ENCODE assay signal across 11 cellular contexts in genomic region chr17:1967092-1967662, GRCh38. TPM values are rescaled to one million over a fixed set of nuclear protein-coding genes. Genes with fewer than 3 reads are reported as not detected.
DNase-seq lines count a peak whose midpoint lies in the region; ATAC-seq, FAIRE-seq and TF ChIP-seq lines count a peak whose summit lies in the region.
"Had no signal": no experiment of that assay in that cellular context is flagged by ENCODE, and none has a peak within 500 bp of the region (broad histone marks: within the 10 kb centered on the region; RNA-seq: fewer than 3 reads in every experiment).

No MANE protein-coding gene starts in this region.

- in situ Hi-C loops in K562 (cut with MboI) = no loop called here

- TF ChIP-seq POLR2A in K562 (conservative IDR thresholded peaks at IDR 0.05) (no peak), gastroesophageal sphincter (IDR thresholded peaks at IDR 0.05) (no peak)

- H3K4me1 ChIP-seq in K562 (replicated peaks in 1 of 2; ENCODE audit: control insufficient read depth in 2 of 2, insufficient read depth in 2 of 2, low read length in 2 of 2) (peaks cover 0 to 4% of the 10 kb centered on the region in 2 experiments; a peak in 1 of 5 replicates), gastroesophageal sphincter (peaks cover 0 to under 1% (median 0%) of the 10 kb centered on the region in 3 donors)
- H3K4me1 ChIP-seq in effector memory CD4-positive, alpha-beta T cell (ENCODE audit: control insufficient read depth, insufficient read depth, low read length, poor library complexity, severe bottlenecking) = no peaks in the 10 kb centered on the region

- POLR2A ChIA-PET in K562 (lab: Yijun Ruan, JAX) = interaction anchor here (0.6 kb wide), 1 partner anchor 80 kb away, joined by 3 read pairs; no protein-coding TSS in a partner anchor

- WGBS in K562 (ENCODE audit: insufficient coverage, low coverage, missing lambda C conversion rate) = 4% methylated on average over 7 of the region's 13 CpGs
- 73 to 78% methylated on average over 3 to 11 of the region's 13 CpGs for WGBS in gastroesophageal sphincter (ENCODE audit: low coverage in 1 of 2), 2 donors

- H3K9me3 ChIP-seq in K562 (replicated peaks; ENCODE audit: control insufficient read depth, insufficient read depth, low read depth, low read length) (no peaks in the 10 kb centered on the region), gastroesophageal sphincter (peaks cover 0 to 5% (median 0%) of the 10 kb centered on the region in 3 donors)
- no peaks in the 10 kb centered on the region for H3K9me3 ChIP-seq in effector memory CD4-positive, alpha-beta T cell (ENCODE audit: control insufficient read depth, low read length)
- H3K9me3 ChIP-seq: left ventricle myocardium inferior had no signal

- TF ChIP-seq EP300 in K562 (IDR thresholded peaks at IDR 0.05; ENCODE audit: low read length) (no peak), gastroesophageal sphincter (IDR thresholded peaks at IDR 0.05) (no peak)

- H3K9me1 ChIP-seq in K562 (ENCODE audit: control insufficient read depth, insufficient read depth, low read length) = no peaks in the 10 kb centered on the region

- H3K4me3 ChIP-seq in K562 = no peak overlapping the region
- H3K4me3 ChIP-seq in gastroesophageal sphincter = no peak overlapping the region
- no peak overlapping the region for H3K4me3 ChIP-seq in effector memory CD4-positive, alpha-beta T cell (ENCODE audit: insufficient read depth, low read depth, low read length, poor library complexity, severe bottlenecking)
- H3K4me3 ChIP-seq: left ventricle myocardium inferior had no signal

- no peak for TF ChIP-seq CTCF in K562 (IDR thresholded peaks at IDR 0.05 in 2 of 3, conservative IDR thresholded peaks at IDR 0.05 in 1 of 3; ENCODE audit: insufficient read depth in 2 of 3, low read depth in 1 of 3, low read length in 3 of 3)
- TF ChIP-seq CTCF in gastroesophageal sphincter (IDR thresholded peaks at IDR 0.05) = no peak

- H3K9ac ChIP-seq in K562 (ENCODE audit: insufficient read depth in 1 of 2, low read depth in 2 of 2, low read length in 2 of 2) = no peak overlapping the region

- no peak for TF ChIP-seq RAD21 in K562 (CRISPR knock-in tag; conservative IDR thresholded peaks at IDR 0.05 in 1 of 2, IDR thresholded peaks at IDR 0.05 in 1 of 2)

- DNase-seq in NCI-H748 (lab: John Stamatoyannopoulos, UW; ENCODE audit: unreplicated experiment) = peak; percentile 39
- DNase-seq in NCI-H748 treated with DMSO at 0.1 percent for 48 hours (lab: John Stamatoyannopoulos, UW) = no peak
- peak; percentile 54 for DNase-seq in NCI-H1105 treated with DMSO at 0.1 percent for 48 hours (lab: John Stamatoyannopoulos, UW)
- no peak for DNase-seq in K562 (ENCODE audit: extremely low read depth in 1 of 4, low spot score in 3 of 4)
- DNase-seq in stimulated activated CD8-positive, alpha-beta memory T cell treated with anti-CD3 and anti-CD28 coated beads, Interleukin-2, amount 100 ng/mL, for 48 hours (ENCODE audit: low read depth in 2 of 2) = peak; percentile 21 to 23
- no peak for DNase-seq in COR-L47 (lab: John Stamatoyannopoulos, UW)
- no peak for DNase-seq in effector memory CD4-positive, alpha-beta T cell
- DNase-seq: left ventricle myocardium inferior, Right ventricle myocardium superior had no signal

- H2AFZ ChIP-seq in K562 (ENCODE audit: low read depth, low read length) = no peak overlapping the region

- H3K79me2 ChIP-seq in K562 (ENCODE audit: control insufficient read depth, insufficient read depth, low read length) = no peaks in the 10 kb centered on the region

- BruUV-seq in K562 (replicated peaks; lab: Mats Ljungman, UMichigan) = no TSS peak

- CTCF ChIA-PET in K562 (lab: Yijun Ruan, JAX; ENCODE audit: low intra/inter-chr PET ratio) = no interaction called here

- no peak overlapping the region for H3K27ac ChIP-seq in K562 (ENCODE audit: extremely low read depth, low read depth, low read length)
- no peak overlapping the region for H3K27ac ChIP-seq in gastroesophageal sphincter
- no peak overlapping the region for H3K27ac ChIP-seq in effector memory CD4-positive, alpha-beta T cell (ENCODE audit: insufficient read depth, low read length, poor library complexity, severe bottlenecking)
- H3K27ac ChIP-seq: left ventricle myocardium inferior had no signal

- no peak for FAIRE-seq in K562 (lab: Jason Lieb, UNC)
- FAIRE-seq: frontal cortex had no signal

- H3K36me3 ChIP-seq in K562 (ENCODE audit: control insufficient read depth, insufficient read depth, low read length) = no peaks in the 10 kb centered on the region
- no peaks in the 10 kb centered on the region for H3K36me3 ChIP-seq in gastroesophageal sphincter
- H3K36me3 ChIP-seq in effector memory CD4-positive, alpha-beta T cell (ENCODE audit: control insufficient read depth, insufficient read depth, low read length) = no peaks in the 10 kb centered on the region
- H3K36me3 ChIP-seq: left ventricle myocardium inferior had no signal

- peaks cover 19 to 44% of the 10 kb centered on the region in 2 experiments; a peak in 4 of 5 replicates for H3K27me3 ChIP-seq in K562 (ENCODE audit: control insufficient read depth in 2 of 2, insufficient read depth in 2 of 2, low read length in 2 of 2)
- peaks cover 41% of the 10 kb centered on the region for H3K27me3 ChIP-seq in gastroesophageal sphincter
- H3K27me3 ChIP-seq in effector memory CD4-positive, alpha-beta T cell (replicated peaks; ENCODE audit: control insufficient read depth, insufficient read depth, low read length, poor library complexity, severe bottlenecking) = peaks cover 3% of the 10 kb centered on the region

- intact Hi-C loops in K562 (cut with micrococcal nuclease) = no loop called here

- ATAC-seq in K562 (no peak), gastroesophageal sphincter (no peak)

- H4K20me1 ChIP-seq in K562 (replicated peaks; ENCODE audit: control insufficient read depth, insufficient read depth, low read length) = 0 out of 2 replicates have a peak, but pooled peaks cover 6% of the 10 kb centered on the region

- H3K4me2 ChIP-seq in K562 (ENCODE audit: insufficient read depth, low read length) = no peak overlapping the region

TF ChIP-seq in K562, 482 proteins besides CTCF, POLR2A, EP300 and RAD21:
- TF ChIP-seq ZNF512 (tag; IDR thresholded peaks at IDR 0.05) (no peak), EGR1 (conservative IDR thresholded peaks at IDR 0.05) (peak; percentile 32; the same call in 1 of the 2 replicates)

RNA-seq across cellular contexts. Expression of gene RTN4RL1, which starts 58.0 kb away (rescaled TPM):
- total RNA-seq in K562 (2011; cell fraction: chromatin; rRNA removed; ENCODE audit: low replicate concordance) = 0.30 TPM in 1 of 2 replicates, not detected in the other
- total RNA-seq in K562 (2011; cell fraction: nucleolus; rRNA removed) = 0.13 and 0.50 TPM in 2 replicates
- 0.07 TPM in 1 of 2 replicates, not detected in the other for total RNA-seq in K562 (2011; cell fraction: nucleoplasm; rRNA removed)
- total RNA-seq in K562 (2014; rRNA removed) = 0.05 and 0.12 TPM in 2 replicates
- total RNA-seq in K562 (2014; rRNA removed; fragmentation: Illumina TruSeq; extraction: Trizol) = not detected in 2 replicates
- total RNA-seq in K562 (2015; rRNA removed; fragmentation: Illumina TruSeq; extraction: Trizol) = 0.04 TPM in 2 replicates
- 0.04 and 0.07 TPM in 2 replicates for total RNA-seq in K562 (2021)
- polyA plus RNA-seq in K562 (2011; rRNA removed) = 0.06 and 0.58 TPM in 2 replicates
- polyA plus RNA-seq in K562 (2011; cell fraction: cytosol; rRNA removed) = 0.25 and 0.58 TPM in 2 replicates
- polyA plus RNA-seq in K562 (2011; cell fraction: nucleus; rRNA removed) = 0.09 and 0.24 TPM in 2 replicates
- polyA plus RNA-seq in K562 (2012) = 0.06 and 0.08 TPM in 2 replicates
- not detected in 2 replicates for polyA plus RNA-seq in K562 (2014; fragmentation: Illumina TruSeq; extraction: Trizol)
- polyA plus RNA-seq in K562 (2014; fragmentation: Nextera tagmentation; extraction: Ambion mirVana) = not detected
- not detected in 2 replicates for polyA plus RNA-seq in K562 (2014; rRNA removed)
- 0.27 TPM in 1 of 2 replicates, not detected in the other for polyA minus RNA-seq in K562 (2011; rRNA and poly(A)+ RNA removed)
- polyA minus RNA-seq in K562 (2011; cell fraction: cytosol; rRNA and poly(A)+ RNA removed) = 0.82 TPM in 1 of 2 replicates, not detected in the other
- polyA minus RNA-seq in K562 (2011; cell fraction: nucleus; rRNA and poly(A)+ RNA removed) = 0.13 and 0.33 TPM in 2 replicates
- under 1 TPM in 3 of 4 donors, not detected in 1; 0.58 to 0.81 (median 0.72) TPM for total RNA-seq in gastroesophageal sphincter

Comparison
In these comparisons a context has a peak if more than half of its experiments do, and no peak if none do; other contexts are left out.
1. DNase-seq: peak in NCI-H748 (single experiment), NCI-H1105 treated with DMSO at 0.1 percent for 48 hours (single experiment) and stimulated activated CD8-positive, alpha-beta memory T cell treated with anti-CD3 and anti-CD28 coated beads, Interleukin-2, amount 100 ng/mL, for 48 hours (2 of 2); none in NCI-H748 treated with DMSO at 0.1 percent for 48 hours (single experiment), K562 (0 of 4), COR-L47 (single experiment) and effector memory CD4-positive, alpha-beta T cell (0 of 3).